ENCODE assay signal across 9 cellular contexts in genomic region chr2:41965886-41966285, GRCh38.
DNase-seq lines count a peak whose midpoint lies in the region; ATAC-seq, FAIRE-seq and TF ChIP-seq lines count a peak whose summit lies in the region.
"Had no signal": no experiment of that assay in that cellular context is flagged by ENCODE, and none has a peak within 500 bp of the region (broad histone marks: within the 10 kb centered on the region; RNA-seq: fewer than 3 reads in every experiment).

No MANE protein-coding gene starts in this region.

- H3K4me3 Mint-ChIP-seq in nephron: peak overlapping the region in 1 of 3 experiments; percentile 37

- no peaks in the 10 kb centered on the region for H3K9me3 ChIP-seq in heart right ventricle
- H3K9me3 ChIP-seq in H1 (ENCODE audit: insufficient read depth in 2 of 2, low read depth in 1 of 2, low read length in 1 of 2): no peaks in the 10 kb centered on the region
- H3K9me3 ChIP-seq in vagina: no peaks in the 10 kb centered on the region
- no peaks in the 10 kb centered on the region for H3K9me3 ChIP-seq in BE2C

- no peak overlapping the region for H2BK120ac ChIP-seq in H1 (replicated peaks; ENCODE audit: low read depth, low read length)

- no peak for TF ChIP-seq RAD21 in H1 (IDR thresholded peaks at IDR 0.05 in 1 of 2, conservative IDR thresholded peaks at IDR 0.05 in 1 of 2; ENCODE audit: low read depth in 2 of 2, low read length in 2 of 2)

- POLR2A ChIA-PET in H1 (lab: Charles Lee; ENCODE audit: partially characterized antibody): interaction anchor here (1.2 kb wide), 1 partner anchor 9 kb away, joined by 4 read pairs; no protein-coding TSS in a partner anchor

- no peak overlapping the region for H3K23ac ChIP-seq in H1 (ENCODE audit: insufficient read length)

- H2BK15ac ChIP-seq in H1 (ENCODE audit: low read length): peak overlapping the region; percentile 32; the same call in 1 of the 2 replicates

- TF ChIP-seq POLR2A in H1 (IDR thresholded peaks at IDR 0.05; ENCODE audit: control extremely low read depth in 1 of 2, low read depth in 2 of 2, low read length in 2 of 2) (no peak), vagina (IDR thresholded peaks at IDR 0.05) (no peak)

- H2BK5ac ChIP-seq in H1 (ENCODE audit: low read depth, low read length): 0 out of 2 replicates have a peak overlapping the region, but pooled peaks have one; percentile 9

- H3K36me3 ChIP-seq in heart right ventricle (no peaks in the 10 kb centered on the region), H1 (ENCODE audit: control insufficient read depth in 2 of 4, insufficient read depth in 4 of 4, low read length in 3 of 4) (no peaks in the 10 kb centered on the region), vagina (no peaks in the 10 kb centered on the region), BE2C (no peaks in the 10 kb centered on the region; the same call in 1 of the 2 replicates)

- no peaks in the 10 kb centered on the region for H3K23me2 ChIP-seq in H1 (ENCODE audit: low read depth, low read length)

- DNase-seq in heart right ventricle: no peak
- DNase-seq in Right ventricle myocardium superior: no peak
- DNase-seq in H1 (ENCODE audit: low read depth in 1 of 2, low spot score in 2 of 2): no peak
- DNase-seq in vagina (ENCODE audit: extremely low spot score in 2 of 2): no peak
- DNase-seq in amniotic stem cell (lab: John Stamatoyannopoulos, UW): no peak
- DNase-seq in BE2C: no peak
- DNase-seq: NK-92 treated with Interleukin-12 subunit alpha and Interleukin-12 subunit beta, amount 100 ng/mL, for 24 hours had no signal

- no peaks in the 10 kb centered on the region for H3K27me3 Mint-ChIP-seq in nephron (ENCODE audit: low read depth)

- H4K20me1 ChIP-seq in H1 (replicated peaks in 1 of 2; ENCODE audit: control insufficient read depth in 1 of 2, insufficient read depth in 2 of 2, low read length in 2 of 2): no peaks in the 10 kb centered on the region

- H2BK20ac ChIP-seq in H1 (ENCODE audit: low read length): peak overlapping the region; percentile 97

- CTCF ChIA-PET in H1 (lab: Charles Lee; ENCODE audit: partially characterized antibody): interaction anchor here (0.6 to 2.8 kb wide), 9 partner anchors 13 to 120 kb away, joined by 3 to 10 read pairs (median 3); no protein-coding TSS in a partner anchor

- no peak overlapping the region for H3K9ac ChIP-seq in H1 (replicated peaks in 1 of 4; ENCODE audit: extremely low read depth in 1 of 4, low read depth in 3 of 4, low read length in 3 of 4)

- ATAC-seq in heart right ventricle (peak in 2 of 8 donors; percentile 10 to 40), Right ventricle myocardium superior (ENCODE audit: poor library complexity) (no peak), HG02571 (IDR thresholded peaks at IDR 0.05; ENCODE audit: unreplicated experiment) (no peak)

- no peak for FAIRE-seq in H1 (lab: Jason Lieb, UNC)

- no peak overlapping the region for H4K8ac ChIP-seq in H1 (ENCODE audit: extremely low read depth, insufficient read depth, low read length)

- H3K79me1 ChIP-seq in H1 (ENCODE audit: low read depth, low read length): no peaks in the 10 kb centered on the region

- H3K14ac ChIP-seq in H1 (ENCODE audit: insufficient read length): no peak overlapping the region

- H3K27me3 ChIP-seq in heart right ventricle (no peaks in the 10 kb centered on the region), H1 (replicated peaks in 1 of 4; ENCODE audit: control insufficient read depth in 3 of 4, extremely low read depth in 1 of 4, insufficient read depth in 3 of 4, low read length in 3 of 4) (no peaks in the 10 kb centered on the region), vagina (no peaks in the 10 kb centered on the region), BE2C (no peaks in the 10 kb centered on the region)

- H3K27ac ChIP-seq in heart right ventricle: peak overlapping the region in 9 of 10 donors; percentile 23 to 82 (median 78)
- no peak overlapping the region for H3K27ac ChIP-seq in H1 (ENCODE audit: low read depth, low read length)
- peak overlapping the region; percentile 80 for H3K27ac ChIP-seq in vagina

- TF ChIP-seq EP300 in H1 (IDR thresholded peaks at IDR 0.05; ENCODE audit: borderline replicate concordance in 1 of 2, low read depth in 2 of 2, low read length in 2 of 2): no peak

- no peak for TF ChIP-seq CTCF in heart right ventricle (IDR thresholded peaks at IDR 0.05)
- TF ChIP-seq CTCF in H1 (IDR thresholded peaks at IDR 0.05; ENCODE audit: control extremely low read depth in 1 of 3, insufficient read depth in 1 of 3, low read depth in 1 of 3, low read length in 3 of 3): no peak
- no peak for TF ChIP-seq CTCF in nephron (IDR thresholded peaks at IDR 0.05; ENCODE audit: unreplicated experiment in 3 of 3)
- no peak for TF ChIP-seq CTCF in vagina (IDR thresholded peaks at IDR 0.05)
- no peak for TF ChIP-seq CTCF in BE2C (IDR thresholded peaks at IDR 0.05; ENCODE audit: low read depth, low read length)

- H3K4me3 ChIP-seq in heart right ventricle: no peak overlapping the region
- no peak overlapping the region for H3K4me3 ChIP-seq in H1 (ENCODE audit: extremely low read depth in 1 of 4, insufficient read depth in 2 of 4, low read depth in 3 of 4, low read length in 4 of 4)
- no peak overlapping the region for H3K4me3 ChIP-seq in vagina
- no peak overlapping the region for H3K4me3 ChIP-seq in BE2C (ENCODE audit: low read depth, low read length)

- no peak overlapping the region for H4K5ac ChIP-seq in H1 (ENCODE audit: insufficient read length, low read depth, low read length)

- H3K18ac ChIP-seq in H1 (ENCODE audit: extremely low read depth, low read length): 0 out of 2 replicates have a peak overlapping the region, but pooled peaks have one; percentile 12

- H3K56ac ChIP-seq in H1 (replicated peaks; ENCODE audit: insufficient read length, low read depth, low read length): no peak overlapping the region

- H4K91ac ChIP-seq in H1 (replicated peaks; ENCODE audit: insufficient read length, low read length): no peak overlapping the region

- WGBS in heart right ventricle, 2 donors: 51 to 60% methylated on average over 2 of the region's 2 CpGs
- WGBS in H1 (ENCODE audit: extremely low coverage in 1 of 2, insufficient coverage in 1 of 2, insufficient read length in 1 of 2, insufficient replicate concordance in 2 of 2, low coverage in 1 of 2, low lambda C conversion rate in 2 of 2, missing lambda C conversion rate in 1 of 2), 2 experiments: 88% methylated on average over 2 of the region's 2 CpGs; no CpG with 5 or more reads in 1 of the 2 experiments

- H2AFZ ChIP-seq in H1 (ENCODE audit: low read length): no peak overlapping the region

- no peaks in the 10 kb centered on the region for H3K36me3 Mint-ChIP-seq in nephron (ENCODE audit: low read depth)

- no peak overlapping the region for H3K4me2 ChIP-seq in H1 (ENCODE audit: insufficient read depth in 1 of 2, low read depth in 2 of 2, low read length in 2 of 2)

- H3K9me3 Mint-ChIP-seq in nephron: no peaks in the 10 kb centered on the region

- peaks cover 86% of the 10 kb centered on the region for H3K4me1 Mint-ChIP-seq in nephron

- peaks cover 0 to 59% (median 36%) of the 10 kb centered on the region in 9 donors for H3K4me1 ChIP-seq in heart right ventricle
- peaks cover 0 to 18% (median 11%) of the 10 kb centered on the region in 4 experiments for H3K4me1 ChIP-seq in H1 (replicated peaks in 1 of 4; ENCODE audit: control insufficient read depth in 3 of 4, insufficient read depth in 4 of 4, low read length in 3 of 4)
- H3K4me1 ChIP-seq in vagina: peaks cover 45% of the 10 kb centered on the region
- peaks cover 25% of the 10 kb centered on the region for H3K4me1 ChIP-seq in BE2C

- H2BK12ac ChIP-seq in H1 (ENCODE audit: low read depth, low read length): peak overlapping the region; percentile 77; the same call in 1 of the 2 replicates

- H3K79me2 ChIP-seq in H1 (ENCODE audit: control insufficient read depth in 1 of 2, insufficient read depth in 2 of 2, low read length in 2 of 2): no peaks in the 10 kb centered on the region; a peak in 1 of 4 replicates

- H3K27ac Mint-ChIP-seq in nephron: peak overlapping the region; percentile 95 to 98 (median 97)

- H3K4ac ChIP-seq in H1 (replicated peaks; ENCODE audit: insufficient read length, low read depth, low read length): no peak overlapping the region

- intact Hi-C loops in heart right ventricle (cut with DNase I) (loop anchor here in 1 of 10 donors (10.0 kb wide), 1 partner anchor 79 kb away; the partner anchor contains the start of gene PKDCC), Right ventricle myocardium superior (cut with DNase I) (no loop called here), vagina (cut with DNase I) (loop anchor here (2.0 to 10.0 kb wide), 3 partner anchors 33 to 91 kb away; no protein-coding TSS in a partner anchor)

- no peak overlapping the region for H2AK5ac ChIP-seq in H1 (ENCODE audit: low read depth, low read length)

TF ChIP-seq in H1, 55 proteins besides CTCF, POLR2A, EP300 and RAD21:
- TF ChIP-seq TAF1 (IDR thresholded peaks at IDR 0.05; ENCODE audit: low read depth, low read length) (no peak), FOSL1 (IDR thresholded peaks at IDR 0.05; ENCODE audit: insufficient read depth, low read depth, low read length) (no peak), SRF (IDR thresholded peaks at IDR 0.05; ENCODE audit: low read depth, low read length) (no peak), POU5F1 (IDR thresholded peaks at IDR 0.05; ENCODE audit: low read depth, low read length) (no peak), SIN3A (conservative IDR thresholded peaks at IDR 0.05 in 1 of 2, IDR thresholded peaks at IDR 0.05 in 1 of 2; ENCODE audit: low read depth in 1 of 2, low read length in 2 of 2) (no peak), JUN (IDR thresholded peaks at IDR 0.05; ENCODE audit: low read depth, low read length) (no peak), JUND (IDR thresholded peaks at IDR 0.05; ENCODE audit: low read length) (no peak), PHF8 (conservative IDR thresholded peaks at IDR 0.05; ENCODE audit: low read depth, low read length) (no peak), ATF3 (IDR thresholded peaks at IDR 0.05; ENCODE audit: insufficient read depth, low read depth, low read length) (no peak), ZNF274 (IDR thresholded peaks at IDR 0.05; ENCODE audit: borderline replicate concordance, extremely low read depth, low read length) (no peak), TEAD4 (IDR thresholded peaks at IDR 0.05; ENCODE audit: low read depth, low read length) (no peak), TBP (IDR thresholded peaks at IDR 0.05; ENCODE audit: low read depth, low read length) (no peak), KDM1A (IDR thresholded peaks at IDR 0.05; ENCODE audit: borderline replicate concordance, low read length) (no peak)
